Comparison of ENCODE assay signal across 12 cellular contexts in the genomic region with DNA sequence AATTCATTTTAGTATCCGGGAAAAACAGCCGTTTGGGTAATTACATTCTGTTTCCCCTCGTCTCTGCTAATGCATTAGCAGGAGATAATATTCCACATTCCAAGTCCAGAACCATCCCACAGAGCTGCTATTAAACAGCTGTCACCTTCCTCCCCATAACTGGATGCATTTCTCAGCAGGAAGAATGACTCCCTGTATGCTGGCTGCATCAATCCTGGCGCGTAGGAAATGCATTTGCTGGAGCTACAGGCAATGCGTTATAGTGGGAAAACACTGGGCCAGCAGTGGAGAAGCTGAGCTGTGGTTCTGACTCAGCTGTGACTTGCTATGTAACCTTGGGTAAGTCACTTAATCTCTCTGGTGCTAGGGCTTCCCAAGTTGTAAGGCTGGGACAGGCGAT.
"Had no signal": no experiment of that assay in that cellular context is flagged by ENCODE, and none has a peak within 500 bp of the region (broad histone marks: within the 10 kb centered on the region; RNA-seq: fewer than 3 reads in every experiment).

No MANE protein-coding gene starts in this region.

- FAIRE-seq: endometrium had no signal

- H3K4me1 Mint-ChIP-seq: activated naive CD4-positive, alpha-beta T cell treated with anti-CD3 and anti-CD28 coated beads, Interleukin-2, amount 50 U/mL, for 24 hours; naive thymus-derived CD8-positive, alpha-beta T cell had no signal

- H3K4me3 Mint-ChIP-seq: activated CD8-positive, alpha-beta memory T cell treated with anti-CD3 and anti-CD28 coated beads, Interleukin-2, amount 10 ng/mL, durations not matched to agents 7 days and 5 days; activated naive CD4-positive, alpha-beta T cell treated with anti-CD3 and anti-CD28 coated beads, Interleukin-2, amount 50 U/mL, for 24 hours; activated T-cell treated with anti-CD3 and anti-CD28 coated beads, Interleukin-2, amount 50 U/mL, for 24 hours; naive thymus-derived CD8-positive, alpha-beta T cell had no signal

- H3K27ac Mint-ChIP-seq: activated CD8-positive, alpha-beta memory T cell treated with anti-CD3 and anti-CD28 coated beads, Interleukin-2, amount 10 ng/mL, durations not matched to agents 7 days and 5 days; activated naive CD4-positive, alpha-beta T cell treated with anti-CD3 and anti-CD28 coated beads, Interleukin-2, amount 50 U/mL, for 24 hours; activated T-cell treated with anti-CD3 and anti-CD28 coated beads, Interleukin-2, amount 50 U/mL, for 24 hours; naive thymus-derived CD8-positive, alpha-beta T cell had no signal

- H3K9me3 Mint-ChIP-seq: activated naive CD4-positive, alpha-beta T cell treated with anti-CD3 and anti-CD28 coated beads, Interleukin-2, amount 50 U/mL, for 24 hours; activated T-cell treated with anti-CD3 and anti-CD28 coated beads, Interleukin-2, amount 50 U/mL, for 24 hours; naive thymus-derived CD8-positive, alpha-beta T cell had no signal

- H3K36me3 Mint-ChIP-seq: activated CD8-positive, alpha-beta memory T cell treated with anti-CD3 and anti-CD28 coated beads, Interleukin-2, amount 10 ng/mL, durations not matched to agents 7 days and 5 days; activated naive CD4-positive, alpha-beta T cell treated with anti-CD3 and anti-CD28 coated beads, Interleukin-2, amount 50 U/mL, for 24 hours; naive thymus-derived CD8-positive, alpha-beta T cell had no signal

- DNase-seq: activated CD4-positive, alpha-beta T cell treated with anti-CD3 and anti-CD28 coated beads for 1 hour; activated CD4-positive, alpha-beta T cell treated with anti-CD3 and anti-CD28 coated beads, Interleukin-2, amount 50 U/mL, for 48 hours; activated CD8-positive, alpha-beta memory T cell treated with anti-CD3 and anti-CD28 coated beads, Interleukin-2, amount 10 ng/mL, durations not matched to agents 7 days and 5 days; activated effector memory CD4-positive, alpha-beta T cell treated with Interleukin-2 at 50 U/mL for 16 hours; activated T-cell treated with anti-CD3 and anti-CD28 coated beads, Interleukin-2, amount 50 U/mL, for 24 hours; amygdala; midbrain; naive thymus-derived CD8-positive, alpha-beta T cell; nucleus accumbens; thyroid gland had no signal
